Comparison of ENCODE assay signal across 16 cellular contexts in genomic region chr16:85062303-85062702, GRCh38. TPM values are rescaled to one million over a fixed set of nuclear protein-coding genes. Genes with fewer than 3 reads are reported as not detected.
A peak's percentile ranks its signal among the peaks of the same experiment; 100 is the strongest.
DNase-seq lines count a peak whose midpoint lies in the region; ATAC-seq and TF ChIP-seq lines count a peak whose summit lies in the region.
"Had no signal": no experiment of that assay in that cellular context is flagged by ENCODE, and none has a peak within 500 bp of the region (broad histone marks: within the 10 kb centered on the region; RNA-seq: fewer than 3 reads in every experiment).

No MANE protein-coding gene starts in this region.

- H2BK15ac ChIP-seq in mesendoderm (replicated peaks; ENCODE audit: low read depth) = no peak overlapping the region

- H3K36me3 Mint-ChIP-seq in CD14-positive monocyte = peaks cover 68 to 85% of the 10 kb centered on the region in 2 donors
- peaks cover 48% of the 10 kb centered on the region for H3K36me3 Mint-ChIP-seq in dendritic cell treated with granulocyte-macrophage colony-stimulating factor and Interleukin-4, amounts not matched to agents 40 ng/mL and 50 ng/mL, for 4 days (ENCODE audit: low read depth)

- H3K18ac ChIP-seq in mesendoderm (ENCODE audit: low read length) = no peak overlapping the region

- ATAC-seq in HG02798 (IDR thresholded peaks at IDR 0.05; ENCODE audit: poor library complexity, unreplicated experiment) = no peak

- H3K27me3 ChIP-seq in HUES6 (ENCODE audit: control insufficient read depth, insufficient read depth, low read length) (no peaks in the 10 kb centered on the region), mesendoderm (ENCODE audit: insufficient read depth, low read length, poor library complexity) (no peaks in the 10 kb centered on the region)

- no peak overlapping the region for H3K4me2 ChIP-seq in mesendoderm (ENCODE audit: low read length)

- no CpG with 5 or more reads among the region's 9 CpGs for WGBS in mesendoderm (ENCODE audit: extremely low coverage, insufficient coverage, low lambda C conversion rate)

- H3K27ac ChIP-seq in HUES6 (ENCODE audit: low read depth, low read length) (no peak overlapping the region), mesendoderm (ENCODE audit: low read depth, low read length) (no peak overlapping the region)
- H3K27ac ChIP-seq: GM23248, SK-N-MC had no signal

- H3K9ac ChIP-seq in HUES6 (ENCODE audit: low read length) (peak overlapping the region; percentile 13), mesendoderm (ENCODE audit: low read length) (no peak overlapping the region)
- H3K9ac ChIP-seq: GM23248 had no signal

- no peak overlapping the region for H2BK5ac ChIP-seq in mesendoderm (ENCODE audit: low read length)

- H3K4me1 ChIP-seq in HUES6 (ENCODE audit: control insufficient read depth, insufficient read depth, low read length) (peaks cover 18% of the 10 kb centered on the region), mesendoderm (ENCODE audit: control insufficient read depth, low read depth, low read length) (peaks cover 4% of the 10 kb centered on the region)

- H3K23ac ChIP-seq in mesendoderm (ENCODE audit: low read length) = no peak overlapping the region

- H3K79me1 ChIP-seq in mesendoderm (ENCODE audit: low read length) = no peaks in the 10 kb centered on the region

- H3K4ac ChIP-seq in mesendoderm (ENCODE audit: low read depth, low read length) = no peak overlapping the region

- intact Hi-C loops in CD14-positive monocyte (cut with micrococcal nuclease) = loop anchor here (2.0 to 5.0 kb wide), 3 partner anchors 16 to 80 kb away; partner anchors contain the start of gene KIAA0513 (in 1 of the 2)
- intact Hi-C loops in dendritic cell treated with granulocyte-macrophage colony-stimulating factor and Interleukin-4, amounts not matched to agents 40 ng/mL and 50 ng/mL, for 4 days (cut with micrococcal nuclease) = no loop called here

- H3K4me3 Mint-ChIP-seq in CD14-positive monocyte = peak overlapping the region in 1 of 2 donors; percentile 85
- H3K4me3 Mint-ChIP-seq in dendritic cell treated with granulocyte-macrophage colony-stimulating factor and Interleukin-4, amounts not matched to agents 40 ng/mL and 50 ng/mL, for 4 days = no peak overlapping the region

- H3K27me3 Mint-ChIP-seq in CD14-positive monocyte (ENCODE audit: low read depth in 3 of 3) = peaks cover 0 to 1% (median 0%) of the 10 kb centered on the region in 3 donors
- H3K27me3 Mint-ChIP-seq in dendritic cell treated with granulocyte-macrophage colony-stimulating factor and Interleukin-4, amounts not matched to agents 40 ng/mL and 50 ng/mL, for 4 days = no peaks in the 10 kb centered on the region

- no peaks in the 10 kb centered on the region for H3K79me2 ChIP-seq in mesendoderm (ENCODE audit: control insufficient read depth, insufficient read depth, low read length)

- H4K5ac ChIP-seq in mesendoderm (ENCODE audit: low read length) = no peak overlapping the region

- 0 out of 2 replicates have a peak, but pooled peaks cover 2% of the 10 kb centered on the region for H3K36me3 ChIP-seq in HUES6 (ENCODE audit: control insufficient read depth, insufficient read depth, low read length)
- no peaks in the 10 kb centered on the region for H3K36me3 ChIP-seq in mesendoderm (ENCODE audit: control insufficient read depth, insufficient read depth, low read length)

- peaks cover 57% of the 10 kb centered on the region for H3K4me1 Mint-ChIP-seq in CD14-positive monocyte
- peaks cover 44% of the 10 kb centered on the region for H3K4me1 Mint-ChIP-seq in dendritic cell treated with granulocyte-macrophage colony-stimulating factor and Interleukin-4, amounts not matched to agents 40 ng/mL and 50 ng/mL, for 4 days (ENCODE audit: low read depth)

- H3K4me3 ChIP-seq in HUES6 (ENCODE audit: low read depth, low read length) = no peak overlapping the region
- H3K4me3 ChIP-seq in mesendoderm (ENCODE audit: low read length) = no peak overlapping the region
- H3K4me3 ChIP-seq: GM23248, K562, SK-N-MC had no signal

- H3K9me3 Mint-ChIP-seq in CD14-positive monocyte = no peaks in the 10 kb centered on the region
- H3K9me3 Mint-ChIP-seq in dendritic cell treated with granulocyte-macrophage colony-stimulating factor and Interleukin-4, amounts not matched to agents 40 ng/mL and 50 ng/mL, for 4 days = no peaks in the 10 kb centered on the region

- no peak for TF ChIP-seq CTCF in CD14-positive monocyte (IDR thresholded peaks at IDR 0.05)

- no peak overlapping the region for H4K8ac ChIP-seq in mesendoderm (ENCODE audit: low read depth, low read length)

- H2AK5ac ChIP-seq in mesendoderm (ENCODE audit: low read length) = no peak overlapping the region

- DNase-seq in CD14-positive monocyte (ENCODE audit: low spot score) (no peak), mesendoderm (peak; percentile 39), medulla oblongata (ENCODE audit: extremely low spot score) (no peak), DMS53 (lab: John Stamatoyannopoulos, UW) (no peak), NCI-H82 (lab: John Stamatoyannopoulos, UW) (no peak)
- DNase-seq: GDM1; GM23248; NCI-H1105 treated with DMSO at 0.1 percent for 48 hours; NCI-H1694 treated with DMSO at 0.1 percent for 48 hours; NK-92 treated with Interleukin-12 subunit alpha and Interleukin-12 subunit beta, amount 100 ng/mL, for 24 hours; SHP77 had no signal

- no peak overlapping the region for H3K56ac ChIP-seq in mesendoderm (ENCODE audit: low read length)

- H3K9me3 ChIP-seq in HUES6 (ENCODE audit: control insufficient read depth, insufficient read depth, low read depth, low read length) = no peaks in the 10 kb centered on the region

- peak overlapping the region; percentile 94 to 99 (median 98) for H3K27ac Mint-ChIP-seq in CD14-positive monocyte
- H3K27ac Mint-ChIP-seq in dendritic cell treated with granulocyte-macrophage colony-stimulating factor and Interleukin-4, amounts not matched to agents 40 ng/mL and 50 ng/mL, for 4 days = peak overlapping the region; percentile 96

- no peak overlapping the region for H2BK120ac ChIP-seq in mesendoderm (ENCODE audit: low read depth, low read length)

RNA-seq across cellular contexts. Expression of gene KIAA0513, which starts 34.7 kb away (rescaled TPM):
- 10 to 100 TPM; 21.4 to 32.7 TPM for polyA plus RNA-seq in CD14-positive monocyte
- 1.8 TPM for polyA plus RNA-seq in mesendoderm (2013, experiment 1 of 2)
- 2.2 TPM for polyA plus RNA-seq in mesendoderm (2013, experiment 2 of 2)

RNA-seq across cellular contexts. Expression of gene CIBAR2, which starts 50.0 kb away (rescaled TPM):
- not detected for polyA plus RNA-seq in CD14-positive monocyte
- polyA plus RNA-seq in mesendoderm (2013, experiment 1 of 2) = 0.07 TPM
- not detected for polyA plus RNA-seq in mesendoderm (2013, experiment 2 of 2)
- polyA plus RNA-seq: GM23248, K562 had no signal

RNA-seq across cellular contexts. Expression of gene ZDHHC7, which starts 51.0 kb away (rescaled TPM):
- 100 to 1,000 TPM in 1 of 2 donors, 10 to 100 TPM in 1; 99.7 to 129 TPM for polyA plus RNA-seq in CD14-positive monocyte
- 28.5 TPM for polyA plus RNA-seq in mesendoderm (2013, experiment 1 of 2)
- polyA plus RNA-seq in mesendoderm (2013, experiment 2 of 2) = 27.8 TPM
